ENCODE assay signal across 1 cellular context in the genomic region with DNA sequence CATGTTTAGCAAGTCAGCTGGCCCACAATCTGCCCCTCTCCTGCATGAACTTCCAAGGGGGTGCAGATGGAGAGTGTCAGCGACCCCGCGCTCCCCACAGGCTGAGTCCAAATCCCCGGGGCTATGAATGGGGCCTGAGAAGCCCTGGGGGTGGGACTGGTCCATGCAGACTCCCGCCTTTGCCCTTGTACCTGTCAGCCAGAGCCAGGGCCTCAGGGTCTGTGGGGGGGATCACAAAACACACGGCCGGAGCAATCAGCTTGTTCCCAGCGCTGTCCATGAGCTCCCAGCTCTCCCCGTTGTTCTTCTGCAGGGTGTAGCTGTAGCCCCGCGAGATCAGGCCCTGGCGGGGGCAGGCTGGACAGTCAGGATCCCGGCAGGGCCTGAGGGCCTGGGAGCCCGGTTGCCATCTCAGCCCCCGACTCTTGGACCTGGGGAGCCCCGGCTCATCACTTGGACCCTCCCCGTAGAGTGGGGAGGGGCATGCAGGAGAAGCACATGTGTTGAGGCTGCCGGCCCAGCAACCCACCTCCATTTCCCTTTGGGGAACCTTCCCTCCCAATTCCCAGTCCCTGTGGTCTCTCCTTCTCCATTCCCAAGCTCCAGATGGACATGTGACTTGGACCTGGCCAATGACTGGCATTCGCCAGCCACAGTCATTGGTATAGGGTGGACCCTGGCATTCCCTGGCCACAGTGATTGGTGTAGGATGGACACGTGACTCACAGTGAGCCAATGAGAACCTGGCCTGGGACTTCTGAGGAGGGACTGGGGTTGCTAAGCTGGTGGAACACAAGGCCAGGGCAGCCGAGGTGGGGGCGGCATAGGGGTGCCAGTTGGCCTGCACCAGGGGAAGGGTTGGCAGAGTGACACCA.
TF ChIP-seq lines count a peak whose summit lies in the region.

No MANE protein-coding gene starts in this region.

TF ChIP-seq in SK-N-SH treated with all-trans-retinoic acid at 6 μM for 48 hours, 23 proteins besides CTCF, POLR2A, EP300 and RAD21 (continued from another document):
- TF ChIP-seq POU6F1 (CRISPR knock-in tag; IDR thresholded peaks at IDR 0.05; ENCODE audit: borderline replicate concordance, low read depth) (no peak), ISL1 (CRISPR knock-in tag; IDR thresholded peaks at IDR 0.05) (no peak), PPARA (CRISPR knock-in tag; IDR thresholded peaks at IDR 0.05; ENCODE audit: borderline replicate concordance) (no peak)
